Comparison of ENCODE assay signal across 22 cellular contexts in the genomic region with DNA sequence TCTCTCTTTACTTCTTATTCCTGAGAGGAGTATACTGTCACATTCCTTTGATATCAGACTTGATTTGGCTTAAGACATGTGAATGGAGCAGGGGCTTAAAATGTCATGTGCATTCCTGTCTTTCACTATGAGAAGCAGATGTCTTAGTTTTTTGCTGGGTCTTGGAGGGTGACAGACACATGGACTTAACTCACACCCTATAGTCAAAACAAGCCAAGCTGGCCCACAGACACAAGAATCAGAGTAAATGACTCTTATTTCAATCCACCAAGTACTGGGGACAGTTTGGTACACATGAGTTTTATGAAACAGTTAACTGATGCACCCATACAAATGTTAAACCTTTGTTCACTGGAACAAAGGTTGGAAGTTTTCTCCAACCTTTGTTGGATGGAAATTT.
DNase-seq lines count a peak whose midpoint lies in the region; ATAC-seq lines count a peak whose summit lies in the region.
"Had no signal": no experiment of that assay in that cellular context is flagged by ENCODE, and none has a peak within 500 bp of the region (broad histone marks: within the 10 kb centered on the region; RNA-seq: fewer than 3 reads in every experiment).

No MANE protein-coding gene starts in this region.

- H3K4me3 Mint-ChIP-seq in activated CD4-positive, alpha-beta T cell treated with anti-CD3 and anti-CD28 coated beads, Interleukin-2, amount 10 ng/mL, durations not matched to agents 24 days and 14 days, result peak overlapping the region; percentile 72
- peak overlapping the region; percentile 76 for H3K4me3 Mint-ChIP-seq in activated naive CD4-positive, alpha-beta T cell treated with anti-CD3 and anti-CD28 coated beads, Interleukin-2, amount 50 U/mL, for 24 hours
- H3K4me3 Mint-ChIP-seq in T-helper 2 cell treated with Interferon-gamma antibody and Interleukin-4, amounts not matched to agents 5 μg/mL and 100 μg/mL, for 36 hours, result peak overlapping the region; percentile 71
- H3K4me3 Mint-ChIP-seq in naive thymus-derived CD4-positive, alpha-beta T cell, result peak overlapping the region; percentile 68 to 96 (median 79)
- H3K4me3 Mint-ChIP-seq: GM23338, IgD-negative memory B cell had no signal

- H3K27ac ChIP-seq in naive thymus-derived CD4-positive, alpha-beta T cell (ENCODE audit: low read depth, low read length), result peak overlapping the region; percentile 86
- H3K27ac ChIP-seq: RWPE1 had no signal

- peaks cover 11% of the 10 kb centered on the region for H3K9me3 Mint-ChIP-seq in activated CD4-positive, alpha-beta T cell treated with anti-CD3 and anti-CD28 coated beads, Interleukin-2, amount 10 ng/mL, durations not matched to agents 24 days and 14 days
- H3K9me3 Mint-ChIP-seq in activated naive CD4-positive, alpha-beta T cell treated with anti-CD3 and anti-CD28 coated beads, Interleukin-2, amount 50 U/mL, for 24 hours, result peaks cover 9% of the 10 kb centered on the region
- H3K9me3 Mint-ChIP-seq in T-helper 2 cell treated with Interferon-gamma antibody and Interleukin-4, amounts not matched to agents 5 μg/mL and 100 μg/mL, for 36 hours, result peaks cover 9% of the 10 kb centered on the region
- H3K9me3 Mint-ChIP-seq in naive thymus-derived CD4-positive, alpha-beta T cell, result peaks cover 0 to 14% (median 2%) of the 10 kb centered on the region in 11 donors
- H3K9me3 Mint-ChIP-seq: GM23338 had no signal

- peaks cover 0 to 5% (median 0%) of the 10 kb centered on the region in 3 experiments for H3K36me3 ChIP-seq in naive thymus-derived CD4-positive, alpha-beta T cell (ENCODE audit: control insufficient read depth in 2 of 3, insufficient read depth in 3 of 3, low read length in 3 of 3)
- H3K36me3 ChIP-seq: BE2C, MG63 had no signal

- ATAC-seq in naive thymus-derived CD4-positive, alpha-beta T cell, result no peak
- ATAC-seq: GM23338, PC-3 had no signal

- peaks cover 41% of the 10 kb centered on the region for H3K36me3 Mint-ChIP-seq in activated CD4-positive, alpha-beta T cell treated with anti-CD3 and anti-CD28 coated beads, Interleukin-2, amount 10 ng/mL, durations not matched to agents 24 days and 14 days (ENCODE audit: low read depth)
- peaks cover 10% of the 10 kb centered on the region for H3K36me3 Mint-ChIP-seq in activated naive CD4-positive, alpha-beta T cell treated with anti-CD3 and anti-CD28 coated beads, Interleukin-2, amount 50 U/mL, for 24 hours
- peaks cover 33% of the 10 kb centered on the region for H3K36me3 Mint-ChIP-seq in T-helper 2 cell treated with Interferon-gamma antibody and Interleukin-4, amounts not matched to agents 5 μg/mL and 100 μg/mL, for 36 hours (ENCODE audit: low read depth)
- peaks cover 7 to 49% (median 35%) of the 10 kb centered on the region in 5 donors for H3K36me3 Mint-ChIP-seq in naive thymus-derived CD4-positive, alpha-beta T cell
- H3K36me3 Mint-ChIP-seq: IgD-negative memory B cell had no signal

- H3K4me1 ChIP-seq in naive thymus-derived CD4-positive, alpha-beta T cell (ENCODE audit: control insufficient read depth in 2 of 2, insufficient read depth in 2 of 2, low read length in 2 of 2), result peaks cover 0 to 38% of the 10 kb centered on the region in 2 donors
- H3K4me1 ChIP-seq: BE2C had no signal

- DNase-seq in activated CD4-positive, alpha-beta T cell treated with anti-CD3 and anti-CD28 coated beads, Interleukin-2, amount 10 ng/mL, durations not matched to agents 24 days and 14 days, result no peak
- no peak for DNase-seq in activated CD4-positive, alpha-beta T cell treated with anti-CD3 and anti-CD28 coated beads for 4 hours
- no peak for DNase-seq in activated naive CD4-positive, alpha-beta T cell treated with Interleukin-2 at 50 U/mL for 16 hours
- no peak for DNase-seq in T-helper 2 cell treated with Interferon-gamma antibody and Interleukin-4, amounts not matched to agents 5 μg/mL and 100 μg/mL, for 36 hours (ENCODE audit: low spot score)
- DNase-seq in naive thymus-derived CD4-positive, alpha-beta T cell, result no peak
- no peak for DNase-seq in mesenteric fat pad (ENCODE audit: low spot score)
- no peak for DNase-seq in amniotic stem cell (lab: John Stamatoyannopoulos, UW)
- DNase-seq: BE2C, DMS79, HCEC 1CT, Kasumi-1, MG63, NCI-H1048, NCI-H1436, NCI-H2029, NCI-H345, NCI-H526, PC-3 had no signal

- H3K27me3 ChIP-seq in naive thymus-derived CD4-positive, alpha-beta T cell (ENCODE audit: control insufficient read depth in 2 of 2, insufficient read depth in 2 of 2, low read length in 2 of 2), result no peaks in the 10 kb centered on the region
- H3K27me3 ChIP-seq: BE2C, MG63 had no signal

- H3K27ac Mint-ChIP-seq in activated CD4-positive, alpha-beta T cell treated with anti-CD3 and anti-CD28 coated beads, Interleukin-2, amount 10 ng/mL, durations not matched to agents 24 days and 14 days, result peak overlapping the region; percentile 89
- H3K27ac Mint-ChIP-seq in activated naive CD4-positive, alpha-beta T cell treated with anti-CD3 and anti-CD28 coated beads, Interleukin-2, amount 50 U/mL, for 24 hours, result peak overlapping the region; percentile 98
- peak overlapping the region; percentile 52 for H3K27ac Mint-ChIP-seq in T-helper 2 cell treated with Interferon-gamma antibody and Interleukin-4, amounts not matched to agents 5 μg/mL and 100 μg/mL, for 36 hours
- peak overlapping the region; percentile 84 to 98 (median 94) for H3K27ac Mint-ChIP-seq in naive thymus-derived CD4-positive, alpha-beta T cell
- H3K27ac Mint-ChIP-seq: GM23338 had no signal

- H3K4me1 Mint-ChIP-seq in activated CD4-positive, alpha-beta T cell treated with anti-CD3 and anti-CD28 coated beads, Interleukin-2, amount 10 ng/mL, durations not matched to agents 24 days and 14 days, result peaks cover 57% of the 10 kb centered on the region
- peaks cover 90% of the 10 kb centered on the region for H3K4me1 Mint-ChIP-seq in activated naive CD4-positive, alpha-beta T cell treated with anti-CD3 and anti-CD28 coated beads, Interleukin-2, amount 50 U/mL, for 24 hours
- H3K4me1 Mint-ChIP-seq in T-helper 2 cell treated with Interferon-gamma antibody and Interleukin-4, amounts not matched to agents 5 μg/mL and 100 μg/mL, for 36 hours (ENCODE audit: low read depth), result peaks cover 57% of the 10 kb centered on the region
- peaks cover 13 to 88% (median 75%) of the 10 kb centered on the region in 7 donors for H3K4me1 Mint-ChIP-seq in naive thymus-derived CD4-positive, alpha-beta T cell
- H3K4me1 Mint-ChIP-seq: GM23338, IgD-negative memory B cell had no signal

- peak overlapping the region; percentile 34 for H3K4me3 ChIP-seq in naive thymus-derived CD4-positive, alpha-beta T cell (ENCODE audit: low read length)
- H3K4me3 ChIP-seq: GM23338, MG63 had no signal

- H3K27me3 Mint-ChIP-seq in activated CD4-positive, alpha-beta T cell treated with anti-CD3 and anti-CD28 coated beads, Interleukin-2, amount 10 ng/mL, durations not matched to agents 24 days and 14 days, result no peaks in the 10 kb centered on the region
- H3K27me3 Mint-ChIP-seq in activated naive CD4-positive, alpha-beta T cell treated with anti-CD3 and anti-CD28 coated beads, Interleukin-2, amount 50 U/mL, for 24 hours, result no peaks in the 10 kb centered on the region
- H3K27me3 Mint-ChIP-seq in T-helper 2 cell treated with Interferon-gamma antibody and Interleukin-4, amounts not matched to agents 5 μg/mL and 100 μg/mL, for 36 hours (ENCODE audit: low read depth), result no peaks in the 10 kb centered on the region
- H3K27me3 Mint-ChIP-seq in naive thymus-derived CD4-positive, alpha-beta T cell, result no peaks in the 10 kb centered on the region

- POLR2A ChIA-PET in naive thymus-derived CD4-positive, alpha-beta T cell (lab: Charles Lee), result interaction anchor here (0.7 to 11.5 kb wide), 5 partner anchors 14 to 73 kb away, joined by 3 to 295 read pairs (median 3); no protein-coding TSS in a partner anchor

- CTCF ChIA-PET in naive thymus-derived CD4-positive, alpha-beta T cell (lab: Charles Lee), result interaction anchor here (1.1 to 1.3 kb wide), 2 partner anchors 8 to 10 kb away, joined by 3 read pairs; no protein-coding TSS in a partner anchor

- H3K9me3 ChIP-seq in naive thymus-derived CD4-positive, alpha-beta T cell (ENCODE audit: control insufficient read depth in 2 of 3, low read length in 3 of 3), result no peaks in the 10 kb centered on the region
- H3K9me3 ChIP-seq: BE2C, MG63 had no signal

- intact Hi-C loops in activated CD4-positive, alpha-beta T cell treated with anti-CD3 and anti-CD28 coated beads, Interleukin-2, amount 10 ng/mL, durations not matched to agents 24 days and 14 days (cut with micrococcal nuclease), result loop anchor here (1.0 to 10.0 kb wide), 2 partner anchors 9 to 499 kb away; no protein-coding TSS in a partner anchor
- intact Hi-C loops in naive thymus-derived CD4-positive, alpha-beta T cell (cut with micrococcal nuclease), result loop anchor here (1.0 to 10.0 kb wide), 4 partner anchors 9 to 1181 kb away; a partner anchor contains a TSS
